In the genomic region with DNA sequence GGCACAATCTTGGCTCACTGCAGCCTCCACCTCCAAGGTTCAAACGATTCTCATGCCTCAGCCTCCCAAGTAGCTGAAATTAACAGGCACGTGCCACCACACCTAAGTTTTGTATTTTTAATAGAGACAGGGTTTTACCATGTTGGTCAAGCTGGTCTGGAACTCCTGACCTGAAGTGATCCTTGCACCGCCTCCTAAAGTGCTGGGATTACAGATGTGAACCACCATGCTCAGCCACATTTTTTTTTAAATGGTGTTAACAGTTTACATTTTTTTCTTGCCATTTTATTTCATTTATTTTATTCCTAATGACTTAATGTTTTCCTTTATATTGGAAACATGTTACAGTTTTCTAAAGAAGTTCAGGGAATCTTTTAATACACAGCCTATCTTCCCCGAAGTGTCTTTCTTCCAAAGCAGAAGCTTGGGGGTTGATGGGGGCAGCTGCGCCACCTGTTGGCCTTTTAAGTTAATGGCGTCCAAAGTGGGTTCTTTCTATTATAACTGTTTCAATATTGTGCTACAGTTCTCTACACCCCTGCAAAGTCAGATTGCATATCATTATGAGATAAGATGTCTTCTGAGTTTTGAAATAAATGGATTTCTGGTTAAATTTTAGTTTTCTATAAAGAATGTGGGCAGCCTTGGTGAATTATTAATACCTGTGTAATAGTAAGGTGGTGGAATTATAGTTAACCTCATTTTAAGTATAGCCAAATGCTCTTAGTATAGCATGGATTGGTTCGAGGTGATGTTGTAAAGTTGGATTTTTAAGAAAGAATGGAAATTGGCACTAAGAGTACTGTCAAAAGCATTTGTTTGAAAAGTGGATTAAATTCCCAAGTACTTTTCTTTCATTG, we compare ENCODE assay signal across 7 cellular contexts. TPM values are rescaled to one million over a fixed set of nuclear protein-coding genes. Genes with fewer than 3 reads are reported as not detected.
DNase-seq lines count a peak whose midpoint lies in the region; ATAC-seq, FAIRE-seq and TF ChIP-seq lines count a peak whose summit lies in the region.

No MANE protein-coding gene starts in this region.

- FAIRE-seq in TTC549 (lab: Jason Lieb, UNC): peak; percentile 46

- H3K9me3 ChIP-seq in iPS DF 6.9 (ENCODE audit: control insufficient read depth, insufficient read depth, low read length): no peaks in the 10 kb centered on the region

- H3K27ac Mint-ChIP-seq in brain: peak overlapping the region in 3 of 5 experiments; percentile 28 to 74 (median 42)

- H3K27ac ChIP-seq in iPS DF 6.9 (ENCODE audit: low read length): no peak overlapping the region

- no peaks in the 10 kb centered on the region for H3K9me3 Mint-ChIP-seq in brain

- H3K27me3 ChIP-seq in iPS DF 6.9 (ENCODE audit: control insufficient read depth, insufficient read depth, low read length): no peaks in the 10 kb centered on the region

- 100% methylated on average over 1 of the region's 7 CpGs for whole genome bisulfite sequencing in iPS DF 6.9 (ENCODE audit: insufficient coverage, insufficient read length)

- no peak overlapping the region for H3K4me3 Mint-ChIP-seq in brain

- TF ChIP-seq CTCF in GM13976 (IDR thresholded peaks at IDR 0.05; ENCODE audit: borderline replicate concordance, control extremely low read depth, extremely low read depth, insufficient read depth, missing control alignments) (peak; percentile 66), brain (conservative IDR thresholded peaks at IDR 0.05) (peak; percentile 84 to 94)

- H3K36me3 Mint-ChIP-seq in brain: peaks cover 80% of the 10 kb centered on the region

- H3K36me3 ChIP-seq in iPS DF 6.9 (ENCODE audit: control insufficient read depth, insufficient read depth, low read length): peaks cover 10% of the 10 kb centered on the region; the same call in 1 of the 2 replicates

- no peaks in the 10 kb centered on the region for H3K4me1 Mint-ChIP-seq in brain

- ATAC-seq in HG03108 (IDR thresholded peaks at IDR 0.05; ENCODE audit: unreplicated experiment): no peak

- in situ Hi-C loops in GM13976 (cut with MboI; ENCODE audit: low sequenced_read_pairs, unreplicated experiment): loop anchor here (10.0 to 25.0 kb wide), 2 partner anchors 121 to 333 kb away; no protein-coding TSS in a partner anchor

- no peak overlapping the region for H3K4me3 ChIP-seq in iPS DF 6.9 (ENCODE audit: low read length)

- no peaks in the 10 kb centered on the region for H3K27me3 Mint-ChIP-seq in brain

- no peaks in the 10 kb centered on the region for H3K4me1 ChIP-seq in iPS DF 6.9 (ENCODE audit: control insufficient read depth, insufficient read depth, low read length)

- peak; percentile 55 for DNase-seq in GM13976 (ENCODE audit: low spot score)
- peak; percentile 36 for DNase-seq in NCI-H146 treated with DMSO at 0.1 percent for 48 hours (lab: John Stamatoyannopoulos, UW; ENCODE audit: unreplicated experiment)
- DNase-seq in iPS DF 6.9 (ENCODE audit: low read depth, low spot score): peak; percentile 18
- DNase-seq in stimulated activated CD4-positive, alpha-beta T cell treated with anti-CD3 and anti-CD28 coated beads, Interleukin-1b, Interleukin-23, amount 100 ng/mL, for 48 hours: peak; percentile 53

RNA-seq across cellular contexts. Expression of gene PLCG1, which starts 42.0 kb away (rescaled TPM):
- 75.9 TPM for polyA plus RNA-seq in brain (ENCODE audit: insufficient read depth, low read depth, low replicate concordance)
